9 cellular contexts compared by ENCODE assay signal in genomic region chr13:46751811-46752635, GRCh38. TPM values are rescaled to one million over a fixed set of nuclear protein-coding genes. Genes with fewer than 3 reads are reported as not detected.
A peak's percentile ranks its signal among the peaks of the same experiment; 100 is the strongest.
DNase-seq lines count a peak whose midpoint lies in the region; ATAC-seq and TF ChIP-seq lines count a peak whose summit lies in the region.
"Had no signal": no experiment of that assay in that cellular context is flagged by ENCODE, and none has a peak within 500 bp of the region (broad histone marks: within the 10 kb centered on the region; RNA-seq: fewer than 3 reads in every experiment).

No MANE protein-coding gene starts in this region.

- H3K27ac ChIP-seq in CD4-positive, alpha-beta memory T cell (ENCODE audit: low read depth, low read length): no peak overlapping the region
- peak overlapping the region; percentile 38 for H3K27ac ChIP-seq in HL-60 (replicated peaks)

- intact Hi-C loops in CD4-positive, alpha-beta memory T cell (cut with micrococcal nuclease): loop anchor here (1.0 kb wide), 1 partner anchor 201 kb away; no protein-coding TSS in a partner anchor

- peaks cover 6 to 30% of the 10 kb centered on the region in 2 donors for H3K36me3 Mint-ChIP-seq in CD4-positive, alpha-beta memory T cell

- H3K4me1 Mint-ChIP-seq in CD4-positive, alpha-beta memory T cell: peaks cover 14 to 30% (median 21%) of the 10 kb centered on the region in 4 donors

- H3K9me3 Mint-ChIP-seq in CD4-positive, alpha-beta memory T cell: no peaks in the 10 kb centered on the region

- no peak for ATAC-seq in omental fat pad (ENCODE audit: low FRiP score)
- ATAC-seq: HCT116 had no signal

- CTCF ChIA-PET in CD4-positive, alpha-beta memory T cell (lab: Charles Lee; ENCODE audit: partially characterized antibody): interaction anchor here (2.5 kb wide), 1 partner anchor 200 kb away, joined by 13 read pairs; no protein-coding TSS in a partner anchor

- H3K4me3 Mint-ChIP-seq in CD4-positive, alpha-beta memory T cell: peak overlapping the region in 7 of 8 donors; percentile 4 to 64 (median 24)

- DNase-seq in CD4-positive, alpha-beta memory T cell: peak; percentile 49 to 79 (median 55)
- DNase-seq in GM20000 (ENCODE audit: low spot score): peak; percentile 35
- peak; percentile 37 to 93 for DNase-seq in HL-60 (ENCODE audit: low read depth in 1 of 2, low spot score in 1 of 2)
- peak; percentile 6 to 16 for DNase-seq in activated CD4-positive, alpha-beta T cell treated with anti-CD3 and anti-CD28 coated beads, Interleukin-2, amount 50 U/mL, for 4 hours
- peak; percentile 15 for DNase-seq in germinal center (ENCODE audit: low spot score)
- peak; percentile 37 to 57 for DNase-seq in stimulated activated CD8-positive, alpha-beta memory T cell treated with anti-CD3 and anti-CD28 coated beads, Interleukin-7, amount 100 ng/mL, for 48 hours (ENCODE audit: extremely low read depth in 1 of 2, low read depth in 1 of 2)
- no peak for DNase-seq in omental fat pad (ENCODE audit: low spot score)
- no peak for DNase-seq in DMS53 (lab: John Stamatoyannopoulos, UW)

- POLR2A ChIA-PET in CD4-positive, alpha-beta memory T cell (lab: Charles Lee; ENCODE audit: partially characterized antibody): no interaction called here

- peaks cover 15% of the 10 kb centered on the region for H3K4me1 ChIP-seq in CD4-positive, alpha-beta memory T cell (ENCODE audit: insufficient read depth, low read length)

- no peaks in the 10 kb centered on the region for H3K27me3 ChIP-seq in CD4-positive, alpha-beta memory T cell (ENCODE audit: insufficient read depth, low read length)
- H3K27me3 ChIP-seq in HL-60 (ENCODE audit: insufficient read depth, poor library complexity, severe bottlenecking): no peaks in the 10 kb centered on the region

- peak overlapping the region; percentile 26 to 88 (median 79) for H3K27ac Mint-ChIP-seq in CD4-positive, alpha-beta memory T cell

- H3K4me3 ChIP-seq in CD4-positive, alpha-beta memory T cell (ENCODE audit: low read length in 2 of 2): no peak overlapping the region
- H3K4me3 ChIP-seq in HL-60 (replicated peaks; ENCODE audit: insufficient read depth, low read length): no peak overlapping the region

- H3K27me3 Mint-ChIP-seq in CD4-positive, alpha-beta memory T cell: no peaks in the 10 kb centered on the region

- TF ChIP-seq CTCF in GM20000 (IDR thresholded peaks at IDR 0.05; ENCODE audit: extremely low read depth, missing control alignments) (peak; percentile 25), HL-60 (IDR thresholded peaks at IDR 0.05; ENCODE audit: insufficient read depth, low read length) (no peak), omental fat pad (IDR thresholded peaks at IDR 0.05) (no peak)

- no peaks in the 10 kb centered on the region for H3K9me3 ChIP-seq in CD4-positive, alpha-beta memory T cell (ENCODE audit: control insufficient read depth in 1 of 2, low read length in 2 of 2)

- peaks cover 3% of the 10 kb centered on the region for H3K36me3 ChIP-seq in CD4-positive, alpha-beta memory T cell (ENCODE audit: insufficient read depth, low read length)

RNA-seq across cellular contexts. Expression of gene ESD, which starts 44.9 kb away (rescaled TPM):
- total RNA-seq in CD4-positive, alpha-beta memory T cell: 10 to 100 TPM; 57.5 to 61.2 TPM
- 100 to 1,000 TPM; 129 to 136 TPM for polyA plus RNA-seq in CD4-positive, alpha-beta memory T cell
- 100 to 1,000 TPM in 3 of 4 donors, 10 to 100 TPM in 1; 62.6 to 120 (median 102) TPM for total RNA-seq in omental fat pad

Comparison
In these comparisons a context has a peak if more than half of its experiments do, and no peak if none do; other contexts are left out.
1. DNase-seq: peak in CD4-positive, alpha-beta memory T cell (5 of 5), GM20000 (single experiment), HL-60 (2 of 2), activated CD4-positive, alpha-beta T cell treated with anti-CD3 and anti-CD28 coated beads, Interleukin-2, amount 50 U/mL, for 4 hours (2 of 2), germinal center (single experiment) and stimulated activated CD8-positive, alpha-beta memory T cell treated with anti-CD3 and anti-CD28 coated beads, Interleukin-7, amount 100 ng/mL, for 48 hours (2 of 2); none in omental fat pad (single experiment) and DMS53 (single experiment).